Comparison of ENCODE assay signal across 38 cellular contexts in the genomic region with DNA sequence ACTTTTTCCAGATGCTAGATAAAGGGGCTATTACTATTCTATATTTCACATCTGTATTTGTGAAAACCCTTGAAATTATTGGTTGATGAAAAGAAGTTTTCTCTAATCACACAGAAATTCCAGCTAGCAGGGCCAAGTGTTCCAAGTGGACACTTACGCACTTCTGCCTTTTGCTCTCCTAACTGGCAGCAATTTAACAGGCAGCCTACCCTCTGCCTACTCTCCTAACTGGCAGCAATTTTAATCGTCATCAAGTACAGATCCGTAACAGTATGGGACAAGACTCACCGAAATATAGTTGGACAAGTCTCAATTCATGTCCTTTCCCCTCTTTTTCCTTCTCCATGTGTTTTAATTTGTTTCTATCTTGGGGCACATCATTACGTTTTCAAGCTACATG. TPM values are rescaled to one million over a fixed set of nuclear protein-coding genes. Genes with fewer than 3 reads are reported as not detected.
"Had no signal": no experiment of that assay in that cellular context is flagged by ENCODE, and none has a peak within 500 bp of the region (broad histone marks: within the 10 kb centered on the region; RNA-seq: fewer than 3 reads in every experiment).

No MANE protein-coding gene starts in this region.

- H3K9me3 ChIP-seq: MG63 had no signal

- H3K4me3 ChIP-seq: MG63 had no signal

- H3K27ac ChIP-seq: KMS-11 had no signal

- DNase-seq: Karpas-422, Kasumi-1, MG63, MM.1S, MV-4-11, NCI-H1048, NCI-H1092, NCI-H1092 treated with DMSO at 0.1 percent for 48 hours, NCI-H1105, NCI-H1105 treated with DMSO at 0.1 percent for 48 hours, NCI-H1417, NCI-H1417 treated with DMSO at 0.1 percent for 48 hours, NCI-H1436, NCI-H1436 treated with DMSO at 0.1 percent for 48 hours, NCI-H146, NCI-H1694, NCI-H1694 treated with DMSO at 0.1 percent for 48 hours, NCI-H187, NCI-H187 treated with DMSO at 0.1 percent for 48 hours, NCI-H1930, NCI-H2029, NCI-H2029 treated with DMSO at 0.1 percent for 48 hours, NCI-H2081, NCI-H2081 treated with DMSO at 0.1 percent for 48 hours, NCI-H2107, NCI-H2171, NCI-H2171 treated with DMSO at 0.1 percent for 48 hours, NCI-H2227 treated with DMSO at 0.1 percent for 48 hours, NCI-H226, NCI-H345, NCI-H446, NCI-H446 treated with DMSO at 0.1 percent for 48 hours, NCI-H510A had no signal

- H3K9ac ChIP-seq: KMS-11 had no signal

- H3K36me3 ChIP-seq: MG63 had no signal

- H3K4me2 ChIP-seq: KMS-11 had no signal

- H3K27me3 ChIP-seq: MG63 had no signal

RNA-seq across cellular contexts. Expression of gene LRRC30, which starts 12.1 kb away (rescaled TPM):
- total RNA-seq: LHCN-M2, M059J, MCF 10A, NCI-H460 had no signal
